Comparison of ENCODE assay signal across 1 cellular context in the genomic region with DNA sequence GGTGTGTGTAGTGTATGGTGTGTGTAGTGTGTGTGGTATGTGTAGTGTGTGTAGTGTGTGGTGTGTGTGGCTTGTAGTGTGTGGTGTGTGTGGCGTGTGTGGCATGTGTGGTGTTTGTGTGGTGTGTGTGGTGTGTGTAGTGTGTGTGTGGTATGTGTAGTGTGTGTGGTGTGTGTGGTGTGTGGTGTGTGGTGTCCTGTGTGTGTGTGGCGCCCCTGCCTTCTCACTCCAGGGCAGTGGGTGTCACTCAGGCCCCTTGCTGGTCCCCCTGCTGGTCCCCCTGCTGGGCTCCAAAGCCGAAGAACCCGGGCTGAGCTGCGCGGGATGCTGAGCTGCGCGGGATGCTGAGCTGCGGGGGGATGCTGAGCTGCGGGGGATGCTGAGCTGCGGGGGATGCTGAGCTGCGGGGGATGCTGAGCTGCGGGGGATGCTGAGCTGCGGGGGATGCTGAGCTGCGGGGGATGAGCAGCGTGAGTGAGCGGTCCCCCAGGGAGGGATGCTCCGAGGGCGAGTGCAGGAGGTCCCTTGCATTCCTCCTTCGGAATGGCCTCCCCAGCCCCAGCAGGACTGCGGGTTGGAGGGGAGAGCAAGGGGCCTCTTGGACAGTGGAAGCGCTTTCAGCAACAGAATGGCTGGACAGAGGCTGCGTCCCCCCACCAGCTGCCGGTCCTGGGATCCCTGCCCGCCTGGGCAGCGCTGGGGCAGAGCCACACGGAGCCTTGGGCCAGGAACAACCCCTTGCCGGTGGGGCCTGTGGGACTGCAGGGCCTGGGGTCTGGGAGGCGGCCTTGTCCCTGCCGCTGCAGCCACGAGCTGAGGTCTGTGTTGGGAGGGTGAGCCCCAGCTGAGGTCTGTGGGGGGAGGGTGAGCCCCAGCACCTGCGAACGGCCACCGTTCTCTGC.
A peak's percentile ranks its signal among the peaks of the same experiment; 100 is the strongest.
TF ChIP-seq lines count a peak whose summit lies in the region.

No MANE protein-coding gene starts in this region.

TF ChIP-seq in PFSK-1, 5 proteins besides CTCF, POLR2A, EP300 and RAD21 (continued from another document):
- TF ChIP-seq, protein P1, sequence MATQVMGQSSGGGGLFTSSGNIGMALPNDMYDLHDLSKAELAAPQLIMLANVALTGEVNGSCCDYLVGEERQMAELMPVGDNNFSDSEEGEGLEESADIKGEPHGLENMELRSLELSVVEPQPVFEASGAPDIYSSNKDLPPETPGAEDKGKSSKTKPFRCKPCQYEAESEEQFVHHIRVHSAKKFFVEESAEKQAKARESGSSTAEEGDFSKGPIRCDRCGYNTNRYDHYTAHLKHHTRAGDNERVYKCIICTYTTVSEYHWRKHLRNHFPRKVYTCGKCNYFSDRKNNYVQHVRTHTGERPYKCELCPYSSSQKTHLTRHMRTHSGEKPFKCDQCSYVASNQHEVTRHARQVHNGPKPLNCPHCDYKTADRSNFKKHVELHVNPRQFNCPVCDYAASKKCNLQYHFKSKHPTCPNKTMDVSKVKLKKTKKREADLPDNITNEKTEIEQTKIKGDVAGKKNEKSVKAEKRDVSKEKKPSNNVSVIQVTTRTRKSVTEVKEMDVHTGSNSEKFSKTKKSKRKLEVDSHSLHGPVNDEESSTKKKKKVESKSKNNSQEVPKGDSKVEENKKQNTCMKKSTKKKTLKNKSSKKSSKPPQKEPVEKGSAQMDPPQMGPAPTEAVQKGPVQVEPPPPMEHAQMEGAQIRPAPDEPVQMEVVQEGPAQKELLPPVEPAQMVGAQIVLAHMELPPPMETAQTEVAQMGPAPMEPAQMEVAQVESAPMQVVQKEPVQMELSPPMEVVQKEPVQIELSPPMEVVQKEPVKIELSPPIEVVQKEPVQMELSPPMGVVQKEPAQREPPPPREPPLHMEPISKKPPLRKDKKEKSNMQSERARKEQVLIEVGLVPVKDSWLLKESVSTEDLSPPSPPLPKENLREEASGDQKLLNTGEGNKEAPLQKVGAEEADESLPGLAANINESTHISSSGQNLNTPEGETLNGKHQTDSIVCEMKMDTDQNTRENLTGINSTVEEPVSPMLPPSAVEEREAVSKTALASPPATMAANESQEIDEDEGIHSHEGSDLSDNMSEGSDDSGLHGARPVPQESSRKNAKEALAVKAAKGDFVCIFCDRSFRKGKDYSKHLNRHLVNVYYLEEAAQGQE (IDR thresholded peaks at IDR 0.05; ENCODE audit: insufficient read depth in 1 of 2, low read depth in 2 of 2, low read length in 2 of 2), result peak; percentile 72 to 84
- no peak for TF ChIP-seq TAF1 (IDR thresholded peaks at IDR 0.05; ENCODE audit: borderline replicate concordance, insufficient read depth, low read length)
